11 cellular contexts compared by ENCODE assay signal in the genomic region with DNA sequence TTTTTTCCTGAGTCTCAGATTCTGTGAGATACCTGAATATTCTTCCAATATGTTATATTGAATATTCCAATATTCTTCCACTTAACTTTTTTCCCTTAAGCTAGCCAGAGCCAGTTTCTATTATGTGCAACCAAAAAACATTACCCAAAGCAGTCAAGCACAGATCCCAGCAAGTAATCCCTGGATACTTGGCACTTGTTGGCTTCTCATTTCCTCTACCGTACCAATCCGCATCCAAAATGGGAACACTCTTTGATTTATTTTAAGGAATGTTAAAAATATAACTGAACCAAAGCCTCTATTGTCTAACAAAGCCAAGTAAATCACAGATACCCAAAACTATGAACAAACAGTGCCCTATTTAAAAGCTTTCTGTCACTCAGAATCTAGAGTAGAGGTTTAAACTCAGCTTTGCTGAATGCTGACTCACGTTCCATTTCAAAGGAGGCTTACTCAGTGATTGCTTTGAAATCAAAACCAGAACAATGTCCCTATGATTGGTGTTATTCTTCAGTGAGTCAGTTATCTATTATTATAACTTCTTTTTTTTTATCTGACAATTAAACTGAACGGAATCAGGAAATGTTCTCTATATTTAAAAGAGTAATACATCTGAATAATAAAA.
DNase-seq lines count a peak whose midpoint lies in the region; ATAC-seq, FAIRE-seq and TF ChIP-seq lines count a peak whose summit lies in the region.
"Had no signal": no experiment of that assay in that cellular context is flagged by ENCODE, and none has a peak within 500 bp of the region (broad histone marks: within the 10 kb centered on the region; RNA-seq: fewer than 3 reads in every experiment).

No MANE protein-coding gene starts in this region.

- intact Hi-C loops in kidney (cut with DNase I): no loop called here

- FAIRE-seq in kidney (lab: Jason Lieb, UNC): no peak

- H3K27ac ChIP-seq in kidney (ENCODE audit: low read depth in 2 of 2, low read length in 2 of 2): no peak overlapping the region
- H3K27ac ChIP-seq: sigmoid colon had no signal

- no peak overlapping the region for H3K9ac ChIP-seq in kidney (ENCODE audit: low read length in 2 of 2)

- H3K36me3 ChIP-seq in kidney (ENCODE audit: control insufficient read depth in 1 of 2, insufficient read depth in 2 of 2, low read length in 2 of 2): no peaks in the 10 kb centered on the region
- H3K36me3 ChIP-seq: sigmoid colon had no signal

- no peak overlapping the region for H3K4me3 ChIP-seq in kidney (ENCODE audit: low read length in 2 of 2)
- H3K4me3 ChIP-seq: sigmoid colon had no signal

- no peaks in the 10 kb centered on the region for H3K4me1 ChIP-seq in kidney (ENCODE audit: control insufficient read depth in 1 of 2, insufficient read depth in 1 of 2, low read depth in 1 of 2, low read length in 2 of 2)

- no peak for TF ChIP-seq CTCF in kidney (IDR thresholded peaks at IDR 0.05; ENCODE audit: borderline replicate concordance, extremely low read depth, insufficient read depth)

- no peak for ATAC-seq in HG02678 (IDR thresholded peaks at IDR 0.05; ENCODE audit: unreplicated experiment)
- ATAC-seq in HG03342 (IDR thresholded peaks at IDR 0.05; ENCODE audit: unreplicated experiment): no peak
- no peak for ATAC-seq in left lobe of liver

- no peaks in the 10 kb centered on the region for H3K9me3 ChIP-seq in kidney (ENCODE audit: control insufficient read depth in 1 of 2, low read length in 2 of 2)
- H3K9me3 ChIP-seq: sigmoid colon had no signal

- peak; percentile 77 for DNase-seq in EH (ENCODE audit: low read depth)
- peak; percentile 38 for DNase-seq in RKO (ENCODE audit: low spot score)
- DNase-seq in fibroblast of gingiva (ENCODE audit: low read depth): peak; percentile 88
- peak; percentile 92 for DNase-seq in renal cortical epithelial cell (ENCODE audit: low read depth)
- DNase-seq in kidney: no peak
- DNase-seq in left lobe of liver (ENCODE audit: low spot score): no peak
- DNase-seq: activated CD4-positive, CD25-positive, alpha-beta regulatory T cell; NCI-H187 treated with DMSO at 0.1 percent for 48 hours; sigmoid colon had no signal

Comparison
In these comparisons a context has a peak if more than half of its experiments do, and no peak if none do; other contexts are left out.
1. DNase-seq: peak in EH (single experiment), RKO (single experiment), fibroblast of gingiva (single experiment) and renal cortical epithelial cell (single experiment); none in kidney (single experiment) and left lobe of liver (single experiment).